18 cellular contexts compared by ENCODE assay signal in genomic region chr3:189300345-189300744, GRCh38.
DNase-seq lines count a peak whose midpoint lies in the region; ATAC-seq, FAIRE-seq and TF ChIP-seq lines count a peak whose summit lies in the region.
"Had no signal": no experiment of that assay in that cellular context is flagged by ENCODE, and none has a peak within 500 bp of the region (broad histone marks: within the 10 kb centered on the region; RNA-seq: fewer than 3 reads in every experiment).

No MANE protein-coding gene starts in this region.

- intact Hi-C loops in activated CD4-positive, alpha-beta T cell treated with anti-CD3 and anti-CD28 coated beads, Interleukin-2, amount 10 ng/mL, durations not matched to agents 24 days and 14 days (cut with micrococcal nuclease) = loop anchor here (10.0 kb wide), 1 partner anchor 1314 kb away; no protein-coding TSS in a partner anchor
- intact Hi-C loops in activated T-helper 2 cell treated with anti-CD3 and anti-CD28 coated beads, Interferon-gamma antibody, Interleukin-2, Interleukin-4, amounts not matched to agents 10 μg/mL and 5 μg/mL and 100 μg/mL, durations not matched to agents 14 hours and 24 hours and 36 hours (cut with micrococcal nuclease) = loop anchor here (10.0 kb wide), 4 partner anchors 384 to 1496 kb away; no protein-coding TSS in a partner anchor

- H3K9me3 ChIP-seq in neural progenitor cell (ENCODE audit: low read depth) = no peaks in the 10 kb centered on the region

- no peak overlapping the region for H2AFZ ChIP-seq in neural progenitor cell (replicated peaks)

- H3K36me3 Mint-ChIP-seq in activated CD4-positive, alpha-beta T cell treated with anti-CD3 and anti-CD28 coated beads, Interleukin-2, amount 10 ng/mL, durations not matched to agents 24 days and 14 days (ENCODE audit: low read depth) = peaks cover 10% of the 10 kb centered on the region
- peaks cover 32% of the 10 kb centered on the region for H3K36me3 Mint-ChIP-seq in activated T-helper 2 cell treated with anti-CD3 and anti-CD28 coated beads, Interferon-gamma antibody, Interleukin-2, Interleukin-4, amounts not matched to agents 10 μg/mL and 5 μg/mL and 100 μg/mL, durations not matched to agents 14 hours and 24 hours and 36 hours (ENCODE audit: low read depth)
- no peaks in the 10 kb centered on the region for H3K36me3 Mint-ChIP-seq in neural progenitor cell
- H3K36me3 Mint-ChIP-seq: CD14-positive monocyte; CD8-positive, alpha-beta T cell had no signal

- no peaks in the 10 kb centered on the region for H3K27me3 Mint-ChIP-seq in activated CD4-positive, alpha-beta T cell treated with anti-CD3 and anti-CD28 coated beads, Interleukin-2, amount 10 ng/mL, durations not matched to agents 24 days and 14 days
- H3K27me3 Mint-ChIP-seq in activated T-helper 2 cell treated with anti-CD3 and anti-CD28 coated beads, Interferon-gamma antibody, Interleukin-2, Interleukin-4, amounts not matched to agents 10 μg/mL and 5 μg/mL and 100 μg/mL, durations not matched to agents 14 hours and 24 hours and 36 hours (ENCODE audit: low read depth) = no peaks in the 10 kb centered on the region
- H3K27me3 Mint-ChIP-seq in neural progenitor cell (ENCODE audit: insufficient read depth, low read depth) = peaks cover 11% of the 10 kb centered on the region

- H3K9ac ChIP-seq in neural progenitor cell = no peak overlapping the region

- no peak overlapping the region for H3K4me2 ChIP-seq in neural progenitor cell

- H3K9me3 Mint-ChIP-seq in activated CD4-positive, alpha-beta T cell treated with anti-CD3 and anti-CD28 coated beads, Interleukin-2, amount 10 ng/mL, durations not matched to agents 24 days and 14 days = peaks cover 22% of the 10 kb centered on the region
- H3K9me3 Mint-ChIP-seq in activated T-helper 2 cell treated with anti-CD3 and anti-CD28 coated beads, Interferon-gamma antibody, Interleukin-2, Interleukin-4, amounts not matched to agents 10 μg/mL and 5 μg/mL and 100 μg/mL, durations not matched to agents 14 hours and 24 hours and 36 hours = peaks cover 5% of the 10 kb centered on the region
- no peaks in the 10 kb centered on the region for H3K9me3 Mint-ChIP-seq in neural progenitor cell
- H3K9me3 Mint-ChIP-seq: CD8-positive, alpha-beta T cell had no signal

- H3K27ac Mint-ChIP-seq in activated CD4-positive, alpha-beta T cell treated with anti-CD3 and anti-CD28 coated beads, Interleukin-2, amount 10 ng/mL, durations not matched to agents 24 days and 14 days = peak overlapping the region; percentile 19
- H3K27ac Mint-ChIP-seq in activated T-helper 2 cell treated with anti-CD3 and anti-CD28 coated beads, Interferon-gamma antibody, Interleukin-2, Interleukin-4, amounts not matched to agents 10 μg/mL and 5 μg/mL and 100 μg/mL, durations not matched to agents 14 hours and 24 hours and 36 hours = peak overlapping the region; percentile 56
- H3K27ac Mint-ChIP-seq in neural progenitor cell = no peak overlapping the region
- H3K27ac Mint-ChIP-seq: CD14-positive monocyte; CD8-positive, alpha-beta T cell had no signal

- H3K27ac ChIP-seq in neural progenitor cell = no peak overlapping the region

- H3K36me3 ChIP-seq in neural progenitor cell = no peaks in the 10 kb centered on the region

- no peak for TF ChIP-seq CTCF in neural progenitor cell (IDR thresholded peaks at IDR 0.05)

- H3F3A ChIP-seq in neural progenitor cell (ENCODE audit: low read depth) = peaks cover 4% of the 10 kb centered on the region

- FAIRE-seq in GM12892 (lab: Jason Lieb, UNC) = peak; percentile 67
- FAIRE-seq: A204.1, D721Med, GM18507 had no signal

- no peak overlapping the region for H3K4me3 Mint-ChIP-seq in activated CD4-positive, alpha-beta T cell treated with anti-CD3 and anti-CD28 coated beads, Interleukin-2, amount 10 ng/mL, durations not matched to agents 24 days and 14 days
- no peak overlapping the region for H3K4me3 Mint-ChIP-seq in activated T-helper 2 cell treated with anti-CD3 and anti-CD28 coated beads, Interferon-gamma antibody, Interleukin-2, Interleukin-4, amounts not matched to agents 10 μg/mL and 5 μg/mL and 100 μg/mL, durations not matched to agents 14 hours and 24 hours and 36 hours (ENCODE audit: low read depth)
- no peak overlapping the region for H3K4me3 Mint-ChIP-seq in neural progenitor cell
- H3K4me3 Mint-ChIP-seq: CD14-positive monocyte; CD8-positive, alpha-beta T cell had no signal

- no peaks in the 10 kb centered on the region for H4K20me1 ChIP-seq in neural progenitor cell (ENCODE audit: low read depth)

- H3K4me1 Mint-ChIP-seq in activated CD4-positive, alpha-beta T cell treated with anti-CD3 and anti-CD28 coated beads, Interleukin-2, amount 10 ng/mL, durations not matched to agents 24 days and 14 days = peaks cover 52% of the 10 kb centered on the region
- H3K4me1 Mint-ChIP-seq in activated T-helper 2 cell treated with anti-CD3 and anti-CD28 coated beads, Interferon-gamma antibody, Interleukin-2, Interleukin-4, amounts not matched to agents 10 μg/mL and 5 μg/mL and 100 μg/mL, durations not matched to agents 14 hours and 24 hours and 36 hours (ENCODE audit: low read depth) = peaks cover 83% of the 10 kb centered on the region
- peaks cover 15% of the 10 kb centered on the region for H3K4me1 Mint-ChIP-seq in neural progenitor cell
- H3K4me1 Mint-ChIP-seq: CD14-positive monocyte had no signal

- H3K79me2 ChIP-seq in neural progenitor cell (ENCODE audit: low read depth) = no peaks in the 10 kb centered on the region

- TF ChIP-seq POLR2A in GM12892 (IDR thresholded peaks at IDR 0.05; ENCODE audit: low read depth, low read length) = no peak

- no peak for ATAC-seq in HG03442 (IDR thresholded peaks at IDR 0.05; ENCODE audit: unreplicated experiment)
- ATAC-seq: CD8-positive, alpha-beta T cell; HCT116 had no signal

- DNase-seq in activated CD4-positive, alpha-beta T cell treated with anti-CD3 and anti-CD28 coated beads, Interleukin-2, amount 10 ng/mL, durations not matched to agents 24 days and 14 days = no peak
- DNase-seq in activated CD4-positive, alpha-beta T cell treated with anti-CD3 and anti-CD28 coated beads, Interleukin-2, amount 50 U/mL, for 4 hours = no peak
- no peak for DNase-seq in GM12892 (ENCODE audit: insufficient read length)
- DNase-seq in activated T-helper 2 cell treated with anti-CD3 and anti-CD28 coated beads, Interferon-gamma antibody, Interleukin-2, Interleukin-4, amounts not matched to agents 10 μg/mL and 5 μg/mL and 100 μg/mL, durations not matched to agents 14 hours and 24 hours and 36 hours (ENCODE audit: low spot score) = no peak
- DNase-seq in neural progenitor cell (ENCODE audit: low spot score) = peak; percentile 33
- DNase-seq in activated CD8-positive, alpha-beta memory T cell treated with anti-CD3 and anti-CD28 coated beads, Interleukin-2, amount 50 U/mL, for 48 hours = no peak
- DNase-seq in GOT3 (lab: John Stamatoyannopoulos, UW) = no peak
- DNase-seq: CD8-positive, alpha-beta T cell; COR-L47; DMS153; GF-D8; IMR-90 had no signal

- peaks cover 16% of the 10 kb centered on the region for H3K4me1 ChIP-seq in neural progenitor cell

- H3K4me3 ChIP-seq in neural progenitor cell = no peak overlapping the region

- H3K27me3 ChIP-seq in neural progenitor cell = no peaks in the 10 kb centered on the region
